In genomic region chr3:114019486-114019885, GRCh38 we compare ENCODE assay signal across 41 cellular contexts.
"Had no signal": no experiment of that assay in that cellular context is flagged by ENCODE, and none has a peak within 500 bp of the region (broad histone marks: within the 10 kb centered on the region; RNA-seq: fewer than 3 reads in every experiment).

No MANE protein-coding gene starts in this region.

- H3K4me3 Mint-ChIP-seq: activated naive CD4-positive, alpha-beta T cell treated with anti-CD3 and anti-CD28 coated beads for 36 hours; activated naive CD4-positive, alpha-beta T cell treated with anti-CD3 and anti-CD28 coated beads, Interleukin-2, amount 10 ng/mL, durations not matched to agents 7 days and 5 days; activated naive CD4-positive, alpha-beta T cell treated with anti-CD3 and anti-CD28 coated beads, Interleukin-2, amount 50 U/mL, for 24 hours; activated naive CD8-positive, alpha-beta T cell; activated naive CD8-positive, alpha-beta T cell treated with anti-CD3 and anti-CD28 coated beads for 36 hours; activated naive CD8-positive, alpha-beta T cell treated with anti-CD3 and anti-CD28 coated beads, Interleukin-2, amount 10 ng/mL, durations not matched to agents 7 days and 5 days; activated naive CD8-positive, alpha-beta T cell treated with anti-CD3 and anti-CD28 coated beads, Interleukin-2, amount 50 U/mL, for 24 hours; activated T-cell treated with anti-CD3 and anti-CD28 coated beads, Interleukin-2, amount 50 U/mL, for 24 hours; activated T-cell treated with anti-CD3 and anti-CD28 coated beads, Interleukin-2, amount 50 U/mL, for 4 hours; activated T-cell treated with anti-CD3 and anti-CD28 coated beads, Interleukin-2, amount 50 U/mL, for 72 hours; activated T-helper 1 cell treated with anti-CD3 and anti-CD28 coated beads, Interleukin-12 subunit alpha, Interleukin-12 subunit beta, Interleukin-2, Interleukin-4 antibody, amounts not matched to agents 30 ng/mL and 10 ng/mL and 1 ng/mL, durations not matched to agents 14 hours and 24 hours and 36 hours; activated T-helper 17 cell treated with anti-CD3 and anti-CD28 coated beads, Interleukin-2, amount 50 U/mL, for 72 hours; brain; central memory CD8-positive, alpha-beta T cell had no signal

- H3K9me3 ChIP-seq: adrenal gland, ascending aorta, body of pancreas, breast epithelium had no signal

- H3K27me3 Mint-ChIP-seq: activated naive CD4-positive, alpha-beta T cell treated with anti-CD3 and anti-CD28 coated beads, Interleukin-2, amount 10 ng/mL, durations not matched to agents 7 days and 5 days; activated naive CD4-positive, alpha-beta T cell treated with anti-CD3 and anti-CD28 coated beads, Interleukin-2, amount 50 U/mL, for 24 hours; activated naive CD8-positive, alpha-beta T cell; activated naive CD8-positive, alpha-beta T cell treated with anti-CD3 and anti-CD28 coated beads for 36 hours; activated naive CD8-positive, alpha-beta T cell treated with anti-CD3 and anti-CD28 coated beads, Interleukin-2, amount 10 ng/mL, durations not matched to agents 7 days and 5 days; activated naive CD8-positive, alpha-beta T cell treated with anti-CD3 and anti-CD28 coated beads, Interleukin-2, amount 50 U/mL, for 24 hours; activated T-cell treated with anti-CD3 and anti-CD28 coated beads, Interleukin-2, amount 50 U/mL, for 24 hours; activated T-helper 17 cell treated with anti-CD3 and anti-CD28 coated beads, Interleukin-2, amount 50 U/mL, for 72 hours; brain; central memory CD8-positive, alpha-beta T cell had no signal

- H3K36me3 ChIP-seq: adrenal gland, ascending aorta, brain microvascular endothelial cell, breast epithelium, cardiac muscle cell had no signal

- H3K4me1 Mint-ChIP-seq: activated naive CD4-positive, alpha-beta T cell treated with anti-CD3 and anti-CD28 coated beads, Interleukin-2, amount 10 ng/mL, durations not matched to agents 7 days and 5 days; activated naive CD4-positive, alpha-beta T cell treated with anti-CD3 and anti-CD28 coated beads, Interleukin-2, amount 50 U/mL, for 24 hours; activated naive CD8-positive, alpha-beta T cell treated with anti-CD3 and anti-CD28 coated beads, Interleukin-2, amount 10 ng/mL, durations not matched to agents 7 days and 5 days; activated T-helper 17 cell treated with anti-CD3 and anti-CD28 coated beads, Interleukin-2, amount 50 U/mL, for 72 hours; brain; central memory CD8-positive, alpha-beta T cell had no signal

- ATAC-seq: activated naive CD4-positive, alpha-beta T cell treated with anti-CD3 and anti-CD28 coated beads, Interleukin-2, amount 50 U/mL, for 72 hours; activated naive CD8-positive, alpha-beta T cell treated with anti-CD3 and anti-CD28 coated beads, Interleukin-2, amount 50 U/mL, for 24 hours; activated T-cell treated with anti-CD3 and anti-CD28 coated beads, Interleukin-2, amount 50 U/mL, for 4 hours; activated T-cell treated with anti-CD3 and anti-CD28 coated beads, Interleukin-2, amount 50 U/mL, for 72 hours; activated T-helper 17 cell treated with anti-CD3 and anti-CD28 coated beads, Interleukin-2, amount 50 U/mL, for 72 hours; body of pancreas had no signal

- H3K36me3 Mint-ChIP-seq: activated naive CD4-positive, alpha-beta T cell treated with anti-CD3 and anti-CD28 coated beads, Interleukin-2, amount 10 ng/mL, durations not matched to agents 7 days and 5 days; activated naive CD4-positive, alpha-beta T cell treated with anti-CD3 and anti-CD28 coated beads, Interleukin-2, amount 50 U/mL, for 72 hours; activated naive CD8-positive, alpha-beta T cell treated with anti-CD3 and anti-CD28 coated beads, Interleukin-2, amount 10 ng/mL, durations not matched to agents 7 days and 5 days had no signal

- DNase-seq: activated effector memory CD4-positive, alpha-beta T cell treated with anti-CD3 and anti-CD28 coated beads, Interleukin-2, amount 50 U/mL, for 16 hours; activated effector memory CD4-positive, alpha-beta T cell treated with Interleukin-2 at 50 U/mL for 16 hours; activated gamma-delta T cell; activated gamma-delta T cell treated with Interleukin-2 at 50 U/mL for 16 hours; activated naive CD4-positive, alpha-beta T cell; activated naive CD4-positive, alpha-beta T cell treated with anti-CD3 and anti-CD28 coated beads for 36 hours; activated naive CD4-positive, alpha-beta T cell treated with anti-CD3 and anti-CD28 coated beads, Interleukin-2, amount 10 ng/mL, durations not matched to agents 7 days and 5 days; activated naive CD4-positive, alpha-beta T cell treated with anti-CD3 and anti-CD28 coated beads, Interleukin-2, amount 50 U/mL, for 16 hours; activated naive CD4-positive, alpha-beta T cell treated with Interleukin-2 at 50 U/mL for 16 hours; activated naive CD8-positive, alpha-beta T cell treated with anti-CD3 and anti-CD28 coated beads for 36 hours; activated naive CD8-positive, alpha-beta T cell treated with anti-CD3 and anti-CD28 coated beads, Interleukin-2, amount 10 ng/mL, durations not matched to agents 7 days and 5 days; activated naive CD8-positive, alpha-beta T cell treated with anti-CD3 and anti-CD28 coated beads, Interleukin-2, amount 50 U/mL, for 24 hours; activated T-cell treated with anti-CD3 and anti-CD28 coated beads for 4 hours; activated T-cell treated with anti-CD3 and anti-CD28 coated beads, Interleukin-2, amount 50 U/mL, for 1 hour; activated T-cell treated with anti-CD3 and anti-CD28 coated beads, Interleukin-2, amount 50 U/mL, for 24 hours; activated T-cell treated with anti-CD3 and anti-CD28 coated beads, Interleukin-2, amount 50 U/mL, for 4 hours; activated T-cell treated with anti-CD3 and anti-CD28 coated beads, Interleukin-2, amount 50 U/mL, for 48 hours; activated T-cell treated with anti-CD3 and anti-CD28 coated beads, Interleukin-2, amount 50 U/mL, for 72 hours; adrenal gland; amniotic stem cell; amygdala; anterior cingulate cortex; aorta; body of pancreas; brain microvascular endothelial cell; caudate nucleus; central memory CD4-positive, alpha-beta T cell; cerebellar nuclear complex had no signal

- H3K27ac Mint-ChIP-seq: activated naive CD4-positive, alpha-beta T cell treated with anti-CD3 and anti-CD28 coated beads for 36 hours; activated naive CD4-positive, alpha-beta T cell treated with anti-CD3 and anti-CD28 coated beads, Interleukin-2, amount 10 ng/mL, durations not matched to agents 7 days and 5 days; activated naive CD4-positive, alpha-beta T cell treated with anti-CD3 and anti-CD28 coated beads, Interleukin-2, amount 50 U/mL, for 24 hours; activated naive CD4-positive, alpha-beta T cell treated with anti-CD3 and anti-CD28 coated beads, Interleukin-2, amount 50 U/mL, for 72 hours; activated naive CD8-positive, alpha-beta T cell; activated naive CD8-positive, alpha-beta T cell treated with anti-CD3 and anti-CD28 coated beads for 36 hours; activated naive CD8-positive, alpha-beta T cell treated with anti-CD3 and anti-CD28 coated beads, Interleukin-2, amount 10 ng/mL, durations not matched to agents 7 days and 5 days; activated naive CD8-positive, alpha-beta T cell treated with anti-CD3 and anti-CD28 coated beads, Interleukin-2, amount 50 U/mL, for 24 hours; activated T-cell treated with anti-CD3 and anti-CD28 coated beads, Interleukin-2, amount 50 U/mL, for 24 hours; activated T-cell treated with anti-CD3 and anti-CD28 coated beads, Interleukin-2, amount 50 U/mL, for 72 hours; activated T-helper 1 cell treated with anti-CD3 and anti-CD28 coated beads, Interleukin-12 subunit alpha, Interleukin-12 subunit beta, Interleukin-2, Interleukin-4 antibody, amounts not matched to agents 30 ng/mL and 10 ng/mL and 1 ng/mL, durations not matched to agents 14 hours and 24 hours and 36 hours; activated T-helper 17 cell treated with anti-CD3 and anti-CD28 coated beads, Interleukin-2, amount 50 U/mL, for 72 hours; activated T-helper 2 cell treated with anti-CD3 and anti-CD28 coated beads, Interferon-gamma antibody, Interleukin-2, Interleukin-4, amounts not matched to agents 10 μg/mL and 5 μg/mL and 100 μg/mL, durations not matched to agents 14 hours and 24 hours and 36 hours; brain had no signal

- H3K4me1 ChIP-seq: adrenal gland, ascending aorta, body of pancreas, breast epithelium had no signal

- H3K4me3 ChIP-seq: adrenal gland, ascending aorta, body of pancreas, breast epithelium, cardiac muscle cell had no signal

- H3K9me3 Mint-ChIP-seq: activated naive CD4-positive, alpha-beta T cell treated with anti-CD3 and anti-CD28 coated beads for 36 hours; activated naive CD4-positive, alpha-beta T cell treated with anti-CD3 and anti-CD28 coated beads, Interleukin-2, amount 10 ng/mL, durations not matched to agents 7 days and 5 days; activated naive CD4-positive, alpha-beta T cell treated with anti-CD3 and anti-CD28 coated beads, Interleukin-2, amount 50 U/mL, for 24 hours; activated naive CD8-positive, alpha-beta T cell treated with anti-CD3 and anti-CD28 coated beads for 36 hours; activated naive CD8-positive, alpha-beta T cell treated with anti-CD3 and anti-CD28 coated beads, Interleukin-2, amount 10 ng/mL, durations not matched to agents 7 days and 5 days; activated naive CD8-positive, alpha-beta T cell treated with anti-CD3 and anti-CD28 coated beads, Interleukin-2, amount 50 U/mL, for 24 hours; activated T-cell treated with anti-CD3 and anti-CD28 coated beads, Interleukin-2, amount 50 U/mL, for 24 hours; activated T-cell treated with anti-CD3 and anti-CD28 coated beads, Interleukin-2, amount 50 U/mL, for 4 hours; activated T-cell treated with anti-CD3 and anti-CD28 coated beads, Interleukin-2, amount 50 U/mL, for 72 hours; activated T-helper 1 cell treated with anti-CD3 and anti-CD28 coated beads, Interleukin-12 subunit alpha, Interleukin-12 subunit beta, Interleukin-2, Interleukin-4 antibody, amounts not matched to agents 30 ng/mL and 10 ng/mL and 1 ng/mL, durations not matched to agents 14 hours and 24 hours and 36 hours; activated T-helper 17 cell treated with anti-CD3 and anti-CD28 coated beads, Interleukin-2, amount 50 U/mL, for 72 hours; activated T-helper 2 cell treated with anti-CD3 and anti-CD28 coated beads, Interferon-gamma antibody, Interleukin-2, Interleukin-4, amounts not matched to agents 10 μg/mL and 5 μg/mL and 100 μg/mL, durations not matched to agents 14 hours and 24 hours and 36 hours; brain; central memory CD8-positive, alpha-beta T cell had no signal

- H3K27ac ChIP-seq: adrenal gland, ascending aorta, body of pancreas, brain microvascular endothelial cell, breast epithelium, cardiac muscle cell had no signal

- FAIRE-seq: astrocyte, bronchial epithelial cell had no signal

- H3K27me3 ChIP-seq: adrenal gland, ascending aorta, body of pancreas, brain microvascular endothelial cell, breast epithelium, cardiac muscle cell had no signal
